Comparison of ENCODE assay signal across 19 cellular contexts in the genomic region with DNA sequence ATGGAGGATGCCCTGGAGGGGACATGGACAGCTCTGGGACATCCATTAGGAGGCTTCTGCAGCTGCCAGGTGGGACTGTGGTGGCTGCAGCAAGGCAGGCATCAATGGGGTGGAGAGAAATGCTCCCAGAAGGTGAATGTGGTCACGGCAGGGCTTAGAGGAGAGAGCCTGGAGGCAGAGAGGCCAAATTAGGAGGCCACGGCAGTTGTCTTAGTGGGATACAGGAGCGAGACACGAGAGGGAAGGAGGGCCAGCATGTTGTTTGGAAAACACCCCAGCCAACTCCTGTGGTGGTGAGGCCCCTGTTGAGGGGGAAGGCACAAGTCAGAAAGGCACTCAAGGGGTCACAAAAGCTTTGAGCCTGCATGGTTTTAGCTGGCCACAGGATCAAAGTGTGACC. TPM values are rescaled to one million over a fixed set of nuclear protein-coding genes. Genes with fewer than 3 reads are reported as not detected.
DNase-seq lines count a peak whose midpoint lies in the region; ATAC-seq lines count a peak whose summit lies in the region.
"Had no signal": no experiment of that assay in that cellular context is flagged by ENCODE, and none has a peak within 500 bp of the region (broad histone marks: within the 10 kb centered on the region; RNA-seq: fewer than 3 reads in every experiment).

No MANE protein-coding gene starts in this region.

- no peak overlapping the region for H3K18ac ChIP-seq in trophoblast cell (ENCODE audit: low read length)

- H4K12ac ChIP-seq in trophoblast cell (ENCODE audit: low read depth, low read length) = no peak overlapping the region

- WGBS in trophoblast cell (ENCODE audit: extremely low coverage, insufficient coverage, insufficient read length) = no CpG with 5 or more reads among the region's 4 CpGs

- H3K36me3 ChIP-seq in trophoblast cell (ENCODE audit: control insufficient read depth in 1 of 2, insufficient read depth in 2 of 2, low read length in 2 of 2) = no peaks in the 10 kb centered on the region
- H3K36me3 ChIP-seq: BLaER1 treated with 17β-estradiol and CSF1 and Interleukin-3, amounts not matched to agents 10 nM and 100 nM had no signal

- DNase-seq in NCI-H69 (lab: John Stamatoyannopoulos, UW) = peak; percentile 13
- DNase-seq in trophoblast cell = no peak
- DNase-seq in stimulated activated naive B cell treated with anti-CD40 and anti-IgM and Interleukin-4, amounts not matched to agents 10 μg/mL and 1 μg/mL and 100 μg/mL, for 72 hours = no peak
- DNase-seq in NCI-H1105 treated with DMSO at 0.1 percent for 48 hours (lab: John Stamatoyannopoulos, UW) = no peak
- DNase-seq: AML-193; Calu3; CD4-positive, alpha-beta T cell; CD8-positive, alpha-beta T cell; DMS79 treated with DMSO at 0.1 percent for 48 hours; GF-D8 had no signal

- no peak overlapping the region for H3K23ac ChIP-seq in trophoblast cell (ENCODE audit: low read length)

- H3K9me3 Mint-ChIP-seq in stimulated activated naive B cell treated with anti-CD40 and anti-IgM and Interleukin-4, amounts not matched to agents 10 μg/mL and 1 μg/mL and 100 μg/mL, for 72 hours = peaks cover 6 to 8% of the 10 kb centered on the region in 2 donors
- H3K9me3 Mint-ChIP-seq: CD4-positive, alpha-beta T cell had no signal

- no peaks in the 10 kb centered on the region for H3K79me2 ChIP-seq in trophoblast cell (ENCODE audit: control insufficient read depth, insufficient read depth, low read length, poor library complexity)

- H3K4me1 ChIP-seq in trophoblast cell (ENCODE audit: control insufficient read depth in 1 of 2, insufficient read depth in 2 of 2, low read length in 2 of 2) = no peaks in the 10 kb centered on the region
- H3K4me1 ChIP-seq: A549, Caco-2 had no signal

- H2BK12ac ChIP-seq in trophoblast cell (ENCODE audit: low read length) = no peak overlapping the region

- H2BK120ac ChIP-seq in trophoblast cell (ENCODE audit: insufficient read depth, low read length, poor library complexity) = no peak overlapping the region

- H4K91ac ChIP-seq in trophoblast cell (ENCODE audit: low read depth, low read length) = no peak overlapping the region

- H3K36me3 Mint-ChIP-seq in stimulated activated naive B cell treated with anti-CD40 and anti-IgM and Interleukin-4, amounts not matched to agents 10 μg/mL and 1 μg/mL and 100 μg/mL, for 72 hours = peaks cover 2 to 11% of the 10 kb centered on the region in 2 donors
- H3K36me3 Mint-ChIP-seq: CD8-positive, alpha-beta T cell had no signal

- peak overlapping the region; percentile 0 for H3K4me3 ChIP-seq in trophoblast cell (ENCODE audit: low read depth, low read length)
- H3K4me3 ChIP-seq: A549; BLaER1 treated with 17β-estradiol and CSF1 and Interleukin-3, amounts not matched to agents 10 nM and 100 nM had no signal

- H3K4me2 ChIP-seq in trophoblast cell (ENCODE audit: low read length) = no peak overlapping the region
- H3K4me2 ChIP-seq: A549; BLaER1 treated with 17β-estradiol and CSF1 and Interleukin-3, amounts not matched to agents 10 nM and 100 nM had no signal

- H3K27me3 Mint-ChIP-seq in stimulated activated naive B cell treated with anti-CD40 and anti-IgM and Interleukin-4, amounts not matched to agents 10 μg/mL and 1 μg/mL and 100 μg/mL, for 72 hours = no peaks in the 10 kb centered on the region
- H3K27me3 Mint-ChIP-seq: B cell; CD4-positive, alpha-beta T cell had no signal

- H2AFZ ChIP-seq in trophoblast cell (ENCODE audit: insufficient read depth, low read length, poor library complexity) = no peak overlapping the region

- H2AK5ac ChIP-seq in trophoblast cell (ENCODE audit: low read length) = no peak overlapping the region

- H3K4me1 Mint-ChIP-seq in stimulated activated naive B cell treated with anti-CD40 and anti-IgM and Interleukin-4, amounts not matched to agents 10 μg/mL and 1 μg/mL and 100 μg/mL, for 72 hours = peaks cover 5 to 7% of the 10 kb centered on the region in 2 donors

- H3K27ac ChIP-seq in trophoblast cell (ENCODE audit: low read depth, low read length) = no peak overlapping the region
- H3K27ac ChIP-seq: 22Rv1; A549; BLaER1 treated with 17β-estradiol and CSF1 and Interleukin-3, amounts not matched to agents 10 nM and 100 nM; C4-2B had no signal

- no peaks in the 10 kb centered on the region for H3K27me3 ChIP-seq in trophoblast cell (ENCODE audit: insufficient read depth, low read length)
- H3K27me3 ChIP-seq: BLaER1 treated with 17β-estradiol and CSF1 and Interleukin-3, amounts not matched to agents 10 nM and 100 nM had no signal

- H3K9me3 ChIP-seq in trophoblast cell (ENCODE audit: insufficient read depth, low read depth, low read length) = peaks cover 10% of the 10 kb centered on the region

- no peak overlapping the region for H3K27ac Mint-ChIP-seq in stimulated activated naive B cell treated with anti-CD40 and anti-IgM and Interleukin-4, amounts not matched to agents 10 μg/mL and 1 μg/mL and 100 μg/mL, for 72 hours
- H3K27ac Mint-ChIP-seq: B cell; CD4-positive, alpha-beta T cell; CD8-positive, alpha-beta T cell had no signal

- H3K4ac ChIP-seq in trophoblast cell (ENCODE audit: low read depth, low read length) = no peak overlapping the region

- ATAC-seq in esophagus mucosa (peak; percentile 12), GM18907 (IDR thresholded peaks at IDR 0.05; ENCODE audit: unreplicated experiment) (no peak)
- ATAC-seq in stimulated activated naive B cell treated with anti-CD40 and anti-IgM and Interleukin-4, amounts not matched to agents 10 μg/mL and 1 μg/mL and 100 μg/mL, for 72 hours (replicated peaks) = no peak
- ATAC-seq: A549; CD8-positive, alpha-beta T cell had no signal

- no peak overlapping the region for H3K4me3 Mint-ChIP-seq in stimulated activated naive B cell treated with anti-CD40 and anti-IgM and Interleukin-4, amounts not matched to agents 10 μg/mL and 1 μg/mL and 100 μg/mL, for 72 hours
- H3K4me3 Mint-ChIP-seq: B cell; CD4-positive, alpha-beta T cell; CD8-positive, alpha-beta T cell had no signal

- H3K9ac ChIP-seq in trophoblast cell (ENCODE audit: low read length) = no peak overlapping the region
- H3K9ac ChIP-seq: BLaER1 treated with 17β-estradiol and CSF1 and Interleukin-3, amounts not matched to agents 10 nM and 100 nM had no signal

- no peaks in the 10 kb centered on the region for H3K79me1 ChIP-seq in trophoblast cell (ENCODE audit: low read length)

- H4K8ac ChIP-seq in trophoblast cell (ENCODE audit: low read depth, low read length) = no peak overlapping the region

- H2BK5ac ChIP-seq in trophoblast cell (ENCODE audit: low read depth, low read length, poor library complexity) = no peak overlapping the region

- H3K14ac ChIP-seq in trophoblast cell (ENCODE audit: low read length) = no peak overlapping the region

RNA-seq across cellular contexts. Expression of gene ECHDC3, which starts 14.6 kb away (rescaled TPM):
- 17.8 TPM for total RNA-seq in esophagus mucosa
- polyA plus RNA-seq in trophoblast cell (2013) = 2.5 and 2.8 TPM in 2 replicates
- total RNA-seq: A172 had no signal
